In the genomic region with DNA sequence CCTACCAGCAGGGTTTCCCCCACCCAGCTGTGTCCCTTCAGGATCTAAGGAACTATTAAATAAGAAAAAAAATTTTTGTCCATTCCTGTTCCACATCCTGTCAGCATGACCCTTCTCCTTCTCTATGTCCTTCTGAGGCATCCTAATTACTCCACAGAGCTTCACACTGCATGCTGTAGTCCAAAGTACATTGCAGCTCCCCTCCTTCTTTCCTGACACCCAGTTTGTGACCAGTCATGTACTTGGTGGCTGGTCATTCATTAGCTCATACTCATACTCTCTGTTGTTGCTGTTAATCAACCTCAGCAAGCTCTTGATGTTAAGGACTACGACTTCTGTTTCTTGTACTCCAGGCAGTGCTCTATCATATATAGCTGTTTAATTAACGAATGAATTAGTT, we compare ENCODE assay signal across 30 cellular contexts. TPM values are rescaled to one million over a fixed set of nuclear protein-coding genes. Genes with fewer than 3 reads are reported as not detected.
"Had no signal": no experiment of that assay in that cellular context is flagged by ENCODE, and none has a peak within 500 bp of the region (broad histone marks: within the 10 kb centered on the region; RNA-seq: fewer than 3 reads in every experiment).

No MANE protein-coding gene starts in this region.

- H3K27ac Mint-ChIP-seq: immature natural killer cell; mesothelial cell of epicardium; naive thymus-derived CD4-positive, alpha-beta T cell; nephron; stimulated activated naive B cell treated with anti-CD40 and anti-IgM and Interleukin-4, amounts not matched to agents 10 μg/mL and 1 μg/mL and 100 μg/mL, for 72 hours; stimulated activated naive CD8-positive, alpha-beta T cell treated with anti-CD3 and anti-CD28 coated beads, Interleukin-15, Interleukin-2, amounts not matched to agents 100 ng/mL and 50 ng/mL, for 24 hours had no signal

- H3K36me3 Mint-ChIP-seq: immature natural killer cell; naive thymus-derived CD4-positive, alpha-beta T cell; stimulated activated naive B cell treated with anti-CD40 and anti-IgM and Interleukin-4, amounts not matched to agents 10 μg/mL and 1 μg/mL and 100 μg/mL, for 72 hours had no signal

- H3K4me3 ChIP-seq: coronary artery, esophagus muscularis mucosa, gastroesophageal sphincter, heart left ventricle, left lung, prostate gland, skin epidermis, thoracic aorta, tibial nerve, upper lobe of left lung had no signal

- H3K27me3 ChIP-seq: esophagus muscularis mucosa, foreskin keratinocyte, gastroesophageal sphincter, heart left ventricle, left lung, tibial nerve, upper lobe of left lung had no signal

- H3K4me3 Mint-ChIP-seq: immature natural killer cell; mesothelial cell of epicardium; naive thymus-derived CD4-positive, alpha-beta T cell; nephron; stimulated activated naive B cell treated with anti-CD40 and anti-IgM and Interleukin-4, amounts not matched to agents 10 μg/mL and 1 μg/mL and 100 μg/mL, for 72 hours; stimulated activated naive CD8-positive, alpha-beta T cell treated with anti-CD3 and anti-CD28 coated beads, Interleukin-15, Interleukin-2, amounts not matched to agents 100 ng/mL and 50 ng/mL, for 24 hours had no signal

- H3K4me1 ChIP-seq: foreskin keratinocyte, left lung, prostate gland had no signal

- H3K4me1 Mint-ChIP-seq: immature natural killer cell; naive thymus-derived CD4-positive, alpha-beta T cell had no signal

- ATAC-seq: foreskin keratinocyte; gastroesophageal sphincter; heart left ventricle; naive thymus-derived CD4-positive, alpha-beta T cell; right cardiac atrium; stimulated activated naive B cell treated with anti-CD40 and anti-IgM and Interleukin-4, amounts not matched to agents 10 μg/mL and 1 μg/mL and 100 μg/mL, for 72 hours had no signal

- H3K9me3 ChIP-seq: esophagus muscularis mucosa, gastroesophageal sphincter, left lung, prostate gland, thoracic aorta, upper lobe of left lung had no signal

- DNase-seq: dermis blood vessel endothelial cell; effector memory CD4-positive, alpha-beta T cell; foreskin keratinocyte; heart left ventricle; hypothalamus; immature natural killer cell; islet precursor cell; kidney glomerular epithelial cell; left lung; mesenchymal stem cell; naive thymus-derived CD4-positive, alpha-beta T cell; nucleus accumbens; right cardiac atrium; stimulated activated CD4-positive, alpha-beta T cell treated with anti-CD3 and anti-CD28 coated beads, Interleukin-15, amount 100 ng/mL, for 24 hours; stimulated activated CD4-positive, alpha-beta T cell treated with anti-CD3 and anti-CD28 coated beads, Interleukin-2, amount 100 ng/mL, for 48 hours; stimulated activated naive B cell treated with anti-CD40 and anti-IgM and Interleukin-4, amounts not matched to agents 10 μg/mL and 1 μg/mL and 100 μg/mL, for 72 hours; upper lobe of left lung had no signal

- H3K36me3 ChIP-seq: esophagus muscularis mucosa, gastroesophageal sphincter, heart left ventricle, left lung, prostate gland, thoracic aorta, tibial nerve, upper lobe of left lung had no signal

RNA-seq across cellular contexts. Expression of a gene that starts 2.4 kb away (rescaled TPM):
- total RNA-seq: endothelial cell of umbilical vein, lung microvascular endothelial cell, osteocyte, thoracic aorta had no signal
